28 cellular contexts compared by ENCODE assay signal in genomic region chr9:134723491-134723890, GRCh38.
"Had no signal": no experiment of that assay in that cellular context is flagged by ENCODE, and none has a peak within 500 bp of the region (broad histone marks: within the 10 kb centered on the region; RNA-seq: fewer than 3 reads in every experiment).

No MANE protein-coding gene starts in this region.

- H3K4me2 ChIP-seq: hepatocyte had no signal

- H3K9me3 ChIP-seq: left lung, pancreas, psoas muscle, right lobe of liver, testis had no signal

- ATAC-seq: activated CD4-positive, alpha-beta T cell treated with anti-CD3 and anti-CD28 coated beads for 36 hours; activated naive CD8-positive, alpha-beta T cell treated with anti-CD3 and anti-CD28 coated beads, Interleukin-2, amount 50 U/mL, for 24 hours; activated T-cell treated with anti-CD3 and anti-CD28 coated beads, Interleukin-2, amount 50 U/mL, for 72 hours; left lung; pancreas; right lobe of liver; stimulated activated memory B cell treated with anti-CD40 and anti-IgM and Interleukin-4, amounts not matched to agents 10 μg/mL and 1 μg/mL and 100 μg/mL, for 72 hours had no signal

- H3K27me3 ChIP-seq: hepatocyte, pancreas, right lobe of liver, testis had no signal

- H3K36me3 Mint-ChIP-seq: brain; immature natural killer cell; stimulated activated memory B cell treated with anti-CD40 and anti-IgM and Interleukin-4, amounts not matched to agents 10 μg/mL and 1 μg/mL and 100 μg/mL, for 72 hours; type B pancreatic cell had no signal

- H3K27ac ChIP-seq: hepatocyte, left lung, pancreas, psoas muscle, right lobe of liver, testis had no signal

- H3K9me3 Mint-ChIP-seq: activated B cell treated with CpG ODN at 0.5 μM for 24 hours; activated naive CD8-positive, alpha-beta T cell treated with anti-CD3 and anti-CD28 coated beads, Interleukin-2, amount 50 U/mL, for 24 hours; activated T-cell treated with anti-CD3 and anti-CD28 coated beads, Interleukin-2, amount 50 U/mL, for 72 hours; brain; immature natural killer cell; nephron; stimulated activated memory B cell treated with anti-CD40 and anti-IgM and Interleukin-4, amounts not matched to agents 10 μg/mL and 1 μg/mL and 100 μg/mL, for 72 hours; T-helper 1 cell treated with Interleukin-12 subunit alpha and Interleukin-12 subunit beta and Interleukin-4 antibody, amounts not matched to agents 30 μg/mL and 1 μg/mL, for 36 hours; type B pancreatic cell had no signal

- H3K27me3 Mint-ChIP-seq: brain had no signal

- FAIRE-seq: pancreas, small intestine had no signal

- H3K4me1 Mint-ChIP-seq: activated naive CD8-positive, alpha-beta T cell treated with anti-CD3 and anti-CD28 coated beads, Interleukin-2, amount 50 U/mL, for 24 hours; stimulated activated memory B cell treated with anti-CD40 and anti-IgM and Interleukin-4, amounts not matched to agents 10 μg/mL and 1 μg/mL and 100 μg/mL, for 72 hours had no signal

- H3K36me3 ChIP-seq: pancreas, right lobe of liver had no signal

- H3K4me3 Mint-ChIP-seq: activated B cell treated with CpG ODN at 0.5 μM for 24 hours; activated CD4-positive, alpha-beta T cell treated with anti-CD3 and anti-CD28 coated beads for 36 hours; activated naive CD8-positive, alpha-beta T cell treated with anti-CD3 and anti-CD28 coated beads, Interleukin-2, amount 50 U/mL, for 24 hours; activated T-cell treated with anti-CD3 and anti-CD28 coated beads, Interleukin-2, amount 50 U/mL, for 72 hours; brain; nephron; stimulated activated memory B cell treated with anti-CD40 and anti-IgM and Interleukin-4, amounts not matched to agents 10 μg/mL and 1 μg/mL and 100 μg/mL, for 72 hours; T-helper 1 cell treated with Interleukin-12 subunit alpha and Interleukin-12 subunit beta and Interleukin-4 antibody, amounts not matched to agents 30 μg/mL and 1 μg/mL, for 36 hours; type B pancreatic cell had no signal

- DNase-seq: activated B cell treated with CpG ODN at 0.5 μM for 24 hours; activated CD4-positive, alpha-beta T cell treated with anti-CD3 and anti-CD28 coated beads for 36 hours; activated CD4-positive, alpha-beta T cell treated with anti-CD3 and anti-CD28 coated beads, Interleukin-2, amount 50 U/mL, for 4 hours; activated effector memory CD4-positive, alpha-beta T cell treated with anti-CD3 and anti-CD28 coated beads, Interleukin-2, amount 50 U/mL, for 16 hours; activated naive CD4-positive, alpha-beta T cell treated with anti-CD3 and anti-CD28 coated beads, Interleukin-2, amount 50 U/mL, for 16 hours; activated naive CD8-positive, alpha-beta T cell treated with anti-CD3 and anti-CD28 coated beads, Interleukin-2, amount 50 U/mL, for 24 hours; activated T-cell treated with anti-CD3 and anti-CD28 coated beads, Interleukin-2, amount 50 U/mL, for 72 hours; anterior cingulate cortex; caudate nucleus; dermis blood vessel endothelial cell; effector memory CD4-positive, alpha-beta T cell; foreskin melanocyte; glutamatergic neuron; immature natural killer cell; mammary epithelial cell; psoas muscle; right lobe of liver; small intestine; stimulated activated CD4-positive, alpha-beta T cell treated with anti-CD3 and anti-CD28 coated beads, Interleukin-15, amount 100 ng/mL, for 24 hours; testis had no signal

- H3K4me1 ChIP-seq: left lung, pancreas, psoas muscle, right lobe of liver, testis had no signal

- H3K27ac Mint-ChIP-seq: activated B cell treated with CpG ODN at 0.5 μM for 24 hours; activated CD4-positive, alpha-beta T cell treated with anti-CD3 and anti-CD28 coated beads for 36 hours; activated naive CD8-positive, alpha-beta T cell treated with anti-CD3 and anti-CD28 coated beads, Interleukin-2, amount 50 U/mL, for 24 hours; activated T-cell treated with anti-CD3 and anti-CD28 coated beads, Interleukin-2, amount 50 U/mL, for 72 hours; brain; immature natural killer cell; stimulated activated memory B cell treated with anti-CD40 and anti-IgM and Interleukin-4, amounts not matched to agents 10 μg/mL and 1 μg/mL and 100 μg/mL, for 72 hours; T-helper 1 cell treated with Interleukin-12 subunit alpha and Interleukin-12 subunit beta and Interleukin-4 antibody, amounts not matched to agents 30 μg/mL and 1 μg/mL, for 36 hours; type B pancreatic cell had no signal

- H3K4me3 ChIP-seq: hepatocyte, left lung, pancreas, psoas muscle, right lobe of liver, testis had no signal
